In the genomic region with DNA sequence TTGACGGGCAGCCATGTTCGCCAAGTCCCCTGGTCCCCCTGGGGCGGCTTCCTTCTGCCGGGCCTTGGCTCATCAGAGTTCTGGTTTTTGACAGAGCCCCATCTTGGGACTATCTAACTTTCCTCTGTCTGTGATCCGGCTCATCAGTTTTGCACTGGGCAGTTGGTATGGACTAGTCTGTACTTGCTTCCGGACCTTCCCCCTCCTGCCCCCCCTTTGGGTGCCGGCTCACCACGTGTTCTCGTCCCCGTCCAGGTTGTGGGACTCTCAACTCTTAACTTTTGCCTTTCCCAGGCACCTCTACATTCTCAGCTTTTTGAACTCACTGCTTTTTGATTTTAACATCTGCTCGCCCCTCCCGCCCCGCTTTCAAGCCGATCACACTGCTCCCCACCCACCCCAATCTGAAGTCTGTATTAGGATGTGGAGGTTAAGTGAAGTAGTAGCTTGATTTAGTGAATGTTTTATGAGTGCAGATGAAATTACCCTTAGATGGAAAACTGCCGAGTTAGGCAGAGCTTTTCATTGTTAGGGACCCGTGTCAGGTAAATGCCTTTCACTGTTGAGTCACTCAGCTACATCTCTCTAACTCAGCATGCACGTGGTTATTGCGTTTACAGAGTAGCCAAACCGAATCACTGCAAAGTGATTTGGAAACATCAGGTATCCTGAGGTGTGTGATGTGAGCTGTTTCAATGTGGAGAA, we compare ENCODE assay signal across 8 cellular contexts. TPM values are rescaled to one million over a fixed set of nuclear protein-coding genes. Genes with fewer than 3 reads are reported as not detected.
A peak's percentile ranks its signal among the peaks of the same experiment; 100 is the strongest.
DNase-seq lines count a peak whose midpoint lies in the region; ATAC-seq and TF ChIP-seq lines count a peak whose summit lies in the region.

No MANE protein-coding gene starts in this region.

- peak overlapping the region; percentile 95 for H3K27ac ChIP-seq in HL-60 (replicated peaks)

- peak overlapping the region; percentile 98 for H3K4me3 Mint-ChIP-seq in T-helper 2 cell treated with Interferon-gamma antibody and Interleukin-4, amounts not matched to agents 5 μg/mL and 100 μg/mL, for 36 hours
- peak overlapping the region; percentile 88 for H3K4me3 Mint-ChIP-seq in MCF 10A (ENCODE audit: unreplicated experiment)
- H3K4me3 Mint-ChIP-seq in immature natural killer cell: peak overlapping the region; percentile 87 to 99 (median 94)

- no peaks in the 10 kb centered on the region for H3K9me3 Mint-ChIP-seq in T-helper 2 cell treated with Interferon-gamma antibody and Interleukin-4, amounts not matched to agents 5 μg/mL and 100 μg/mL, for 36 hours
- H3K9me3 Mint-ChIP-seq in MCF 10A (ENCODE audit: unreplicated experiment): no peaks in the 10 kb centered on the region
- H3K9me3 Mint-ChIP-seq in immature natural killer cell: no peaks in the 10 kb centered on the region

- H3K27me3 Mint-ChIP-seq in T-helper 2 cell treated with Interferon-gamma antibody and Interleukin-4, amounts not matched to agents 5 μg/mL and 100 μg/mL, for 36 hours (ENCODE audit: low read depth): no peaks in the 10 kb centered on the region
- H3K27me3 Mint-ChIP-seq in MCF 10A (ENCODE audit: insufficient read depth, unreplicated experiment): no peaks in the 10 kb centered on the region
- peaks cover 4 to 6% (median 5%) of the 10 kb centered on the region in 3 donors for H3K27me3 Mint-ChIP-seq in immature natural killer cell (ENCODE audit: low read depth in 3 of 3)

- peaks cover 31% of the 10 kb centered on the region for H3K4me1 Mint-ChIP-seq in T-helper 2 cell treated with Interferon-gamma antibody and Interleukin-4, amounts not matched to agents 5 μg/mL and 100 μg/mL, for 36 hours (ENCODE audit: low read depth)
- H3K4me1 Mint-ChIP-seq in MCF 10A (ENCODE audit: insufficient read depth, unreplicated experiment) (peaks cover 27% of the 10 kb centered on the region), immature natural killer cell (peaks cover 40 to 55% of the 10 kb centered on the region in 2 donors)

- DNase-seq in AG09309 (ENCODE audit: low read depth) (no peak), HL-60 (ENCODE audit: low read depth in 1 of 2, low spot score in 1 of 2) (peak in 1 of 2 experiments; percentile 61), MCF 10A (ENCODE audit: unreplicated experiment) (peak; percentile 67), immature natural killer cell (peak in 2 of 3 donors; percentile 23 to 30), GOT3 (lab: John Stamatoyannopoulos, UW) (no peak)
- DNase-seq in T-helper 2 cell treated with Interferon-gamma antibody and Interleukin-4, amounts not matched to agents 5 μg/mL and 100 μg/mL, for 36 hours (ENCODE audit: low spot score): peak; percentile 41
- peak; percentile 68 for DNase-seq in stimulated activated CD4-positive, alpha-beta T cell treated with anti-CD3 and anti-CD28 coated beads, Interleukin-15, amount 100 ng/mL, for 24 hours

- intact Hi-C loops in MCF 10A (cut with micrococcal nuclease): loop anchor here (2.0 to 5.0 kb wide), 3 partner anchors 25 to 329 kb away; a partner anchor contains a TSS

- peak; percentile 7 for ATAC-seq in GM19372 (IDR thresholded peaks at IDR 0.05; ENCODE audit: low read depth, unreplicated experiment)

- CTCF ChIA-PET in MCF 10A (lab: Yijun Ruan, JAX): interaction anchor here (0.7 to 2.1 kb wide), 2 partner anchors 14 to 57 kb away, joined by 3 to 11 read pairs; no protein-coding TSS in a partner anchor

- no peaks in the 10 kb centered on the region for H3K27me3 ChIP-seq in HL-60 (ENCODE audit: insufficient read depth, poor library complexity, severe bottlenecking)

- TF ChIP-seq CTCF in AG09309 (IDR thresholded peaks at IDR 0.05; ENCODE audit: control insufficient read depth, insufficient read depth, low read depth, low read length, missing control alignments) (no peak), HL-60 (IDR thresholded peaks at IDR 0.05; ENCODE audit: insufficient read depth, low read length) (no peak), MCF 10A (IDR thresholded peaks at IDR 0.05; ENCODE audit: unreplicated experiment) (no peak)

- H3K4me3 ChIP-seq in AG09309 (ENCODE audit: control insufficient read depth, low read depth, low read length) (peak overlapping the region; percentile 98), HL-60 (replicated peaks; ENCODE audit: insufficient read depth, low read length) (peak overlapping the region; percentile 78)

- POLR2A ChIA-PET in MCF 10A (lab: Yijun Ruan, JAX): interaction anchor here (0.6 to 6.9 kb wide), 33 partner anchors 10 to 1251 kb away, joined by 3 to 79 read pairs (median 5); a partner anchor contains a TSS

- peak overlapping the region; percentile 99 for H3K27ac Mint-ChIP-seq in T-helper 2 cell treated with Interferon-gamma antibody and Interleukin-4, amounts not matched to agents 5 μg/mL and 100 μg/mL, for 36 hours
- peak overlapping the region; percentile 92 for H3K27ac Mint-ChIP-seq in MCF 10A (ENCODE audit: low read depth, unreplicated experiment)
- peak overlapping the region; percentile 76 to 90 (median 86) for H3K27ac Mint-ChIP-seq in immature natural killer cell

- peaks cover 10% of the 10 kb centered on the region for H3K36me3 Mint-ChIP-seq in T-helper 2 cell treated with Interferon-gamma antibody and Interleukin-4, amounts not matched to agents 5 μg/mL and 100 μg/mL, for 36 hours (ENCODE audit: low read depth)
- H3K36me3 Mint-ChIP-seq in MCF 10A (ENCODE audit: insufficient read depth, unreplicated experiment) (peaks cover 20% of the 10 kb centered on the region), immature natural killer cell (no peaks in the 10 kb centered on the region)

- no TSS peak for BruUV-seq in MCF 10A (replicated peaks; lab: Mats Ljungman, UMichigan)

RNA-seq across cellular contexts. Expression of a gene that starts 0.9 kb away (rescaled TPM):
- total RNA-seq in MCF 10A (2022): 100 and 160 TPM in 2 replicates
- 10 to 100 TPM; 14.2 to 24.6 (median 21.9) TPM for polyA plus RNA-seq in immature natural killer cell

RNA-seq across cellular contexts. Expression of a gene that starts 25.2 kb away (rescaled TPM):
- 10.4 and 13.4 TPM in 2 replicates for total RNA-seq in MCF 10A (2022)
- 10 to 100 TPM; 13.1 to 20.5 (median 16.3) TPM for polyA plus RNA-seq in immature natural killer cell

Comparison
In these comparisons a context has a peak if more than half of its experiments do, and no peak if none do; other contexts are left out.
1. DNase-seq: peak in T-helper 2 cell treated with Interferon-gamma antibody and Interleukin-4, amounts not matched to agents 5 μg/mL and 100 μg/mL, for 36 hours (single experiment), MCF 10A (single experiment), immature natural killer cell (2 of 3) and stimulated activated CD4-positive, alpha-beta T cell treated with anti-CD3 and anti-CD28 coated beads, Interleukin-15, amount 100 ng/mL, for 24 hours (single experiment); none in AG09309 (single experiment) and GOT3 (single experiment).
2. Peak in every context shown above with its lines, with median percentiles within 50 percentile points of each other: H3K27ac Mint-ChIP-seq and H3K4me3 Mint-ChIP-seq.